Comparison of ENCODE assay signal across 12 cellular contexts in genomic region chr18:54777118-54777791, GRCh38. TPM values are rescaled to one million over a fixed set of nuclear protein-coding genes. Genes with fewer than 3 reads are reported as not detected.
DNase-seq lines count a peak whose midpoint lies in the region; ATAC-seq and TF ChIP-seq lines count a peak whose summit lies in the region.
"Had no signal": no experiment of that assay in that cellular context is flagged by ENCODE, and none has a peak within 500 bp of the region (broad histone marks: within the 10 kb centered on the region; RNA-seq: fewer than 3 reads in every experiment).

No MANE protein-coding gene starts in this region.

- no peaks in the 10 kb centered on the region for H3K9me3 Mint-ChIP-seq in activated CD8-positive, alpha-beta T cell treated with anti-CD3 and anti-CD28 coated beads for 36 hours
- H3K9me3 Mint-ChIP-seq: activated CD4-positive, alpha-beta T cell treated with anti-CD3 and anti-CD28 coated beads, Interleukin-2, amount 10 ng/mL, durations not matched to agents 7 days and 5 days; activated naive CD4-positive, alpha-beta T cell treated with anti-CD3 and anti-CD28 coated beads, Interleukin-2, amount 50 U/mL, for 24 hours had no signal

- H3F3A ChIP-seq in PC-9 (ENCODE audit: insufficient read depth, low read depth) = peaks cover 29% of the 10 kb centered on the region

- RAD21 ChIA-PET in HCT116 (lab: Charles Lee; ENCODE audit: low non-redundant PET in 1 of 2, low total read pairs in 2 of 2, uncharacterized antibody in 2 of 2, unreplicated experiment in 2 of 2) = no interaction called here

- no peaks in the 10 kb centered on the region for H4K20me1 ChIP-seq in HCT116 (ENCODE audit: insufficient read depth)
- H4K20me1 ChIP-seq in PC-9 (ENCODE audit: insufficient read depth) = no peaks in the 10 kb centered on the region

- H3K27me3 ChIP-seq in HCT116 (ENCODE audit: insufficient read depth, low read length) (no peaks in the 10 kb centered on the region), PC-9 (ENCODE audit: insufficient read depth, low read depth) (no peaks in the 10 kb centered on the region)

- H3K36me3 ChIP-seq in HCT116 (ENCODE audit: control insufficient read depth in 1 of 2, insufficient read depth in 2 of 2, low read length in 2 of 2) (no peaks in the 10 kb centered on the region), PC-9 (ENCODE audit: low read depth) (no peaks in the 10 kb centered on the region), mucosa of descending colon (ENCODE audit: low read depth) (no peaks in the 10 kb centered on the region)

- no peak for DNase-seq in HCT116 (ENCODE audit: low read depth, low spot score)
- DNase-seq in PC-9 = no peak
- DNase-seq in mucosa of descending colon = no peak
- no peak for DNase-seq in D341Med (ENCODE audit: low spot score)
- DNase-seq in left ventricle myocardium superior = no peak
- no peak for DNase-seq in NCI-H187 treated with DMSO at 0.1 percent for 48 hours (lab: John Stamatoyannopoulos, UW)
- no peak for DNase-seq in activated CD8-positive, alpha-beta T cell treated with anti-CD3 and anti-CD28 coated beads for 36 hours
- DNase-seq: activated CD4-positive, alpha-beta T cell treated with anti-CD3 and anti-CD28 coated beads, Interleukin-2, amount 10 ng/mL, durations not matched to agents 7 days and 5 days; KBM-7; NCI-H446 had no signal

- intact Hi-C loops in HCT116 (cut with micrococcal nuclease) = loop anchor here (2.0 to 5.0 kb wide), 3 partner anchors 52 to 185 kb away; partner anchors contain the start of gene RAB27B
- intact Hi-C loops in PC-9 (cut with micrococcal nuclease; ENCODE audit: unreplicated experiment) = loop anchor here (2.0 to 5.0 kb wide), 4 partner anchors 98 to 255 kb away; partner anchors contain the start of gene CCDC68
- intact Hi-C loops in mucosa of descending colon (cut with DNase I, micrococcal nuclease) = no loop called here
- intact Hi-C loops in left ventricle myocardium superior (cut with micrococcal nuclease) = no loop called here
- intact Hi-C loops in activated CD8-positive, alpha-beta T cell treated with anti-CD3 and anti-CD28 coated beads for 36 hours (cut with micrococcal nuclease) = no loop called here

- H3K9me2 ChIP-seq in HCT116 (ENCODE audit: insufficient read depth) = no peaks in the 10 kb centered on the region
- H3K9me2 ChIP-seq in PC-9 (ENCODE audit: insufficient read depth) = no peaks in the 10 kb centered on the region

- CTCF ChIA-PET in HCT116 (lab: Charles Lee) (no interaction called here), PC-9 (lab: Charles Lee) (no interaction called here)
- CTCF ChIA-PET in activated CD8-positive, alpha-beta T cell treated with anti-CD3 and anti-CD28 coated beads for 36 hours (lab: Charles Lee) = no interaction called here

- H3K4me1 ChIP-seq in HCT116 (ENCODE audit: control insufficient read depth in 1 of 2, insufficient read depth in 2 of 2, low read length in 2 of 2) = peaks cover 16 to 38% of the 10 kb centered on the region in 2 experiments
- H3K4me1 ChIP-seq in PC-9 (replicated peaks; ENCODE audit: insufficient read depth) = peaks cover 45% of the 10 kb centered on the region
- no peaks in the 10 kb centered on the region for H3K4me1 ChIP-seq in mucosa of descending colon (ENCODE audit: low read depth)

- H3K9me3 ChIP-seq in HCT116 (ENCODE audit: control insufficient read depth in 1 of 2, insufficient read depth in 1 of 2, low read depth in 1 of 2, low read length in 2 of 2) (no peaks in the 10 kb centered on the region), PC-9 (ENCODE audit: insufficient read depth, low read depth) (no peaks in the 10 kb centered on the region; the same call in 1 of the 2 replicates), mucosa of descending colon (no peaks in the 10 kb centered on the region)

- no TSS peak for BruUV-seq in HCT116 (replicated peaks; lab: Mats Ljungman, UMichigan)
- BruUV-seq in PC-9 (replicated peaks; lab: Mats Ljungman, UMichigan) = no TSS peak

- no peak overlapping the region for H3K9ac ChIP-seq in HCT116 (ENCODE audit: low read length)

- POLR2A ChIA-PET in HCT116 (lab: Charles Lee) = no interaction called here
- POLR2A ChIA-PET in PC-9 (lab: Charles Lee; ENCODE audit: unreplicated experiment) = interaction anchor here (0.6 to 0.9 kb wide), 2 partner anchors 324 to 453 kb away, joined by 3 read pairs; no protein-coding TSS in a partner anchor
- POLR2A ChIA-PET in activated CD8-positive, alpha-beta T cell treated with anti-CD3 and anti-CD28 coated beads for 36 hours (lab: Charles Lee) = no interaction called here

- ATAC-seq in GM18508 (IDR thresholded peaks at IDR 0.05; ENCODE audit: insufficient read depth, unreplicated experiment) (peak; percentile 55), HCT116 (no peak), mucosa of descending colon (peak; percentile 79), left ventricle myocardium superior (no peak)
- no peak for ATAC-seq in activated CD8-positive, alpha-beta T cell treated with anti-CD3 and anti-CD28 coated beads for 36 hours

- no peak overlapping the region for H3K4me3 Mint-ChIP-seq in activated CD8-positive, alpha-beta T cell treated with anti-CD3 and anti-CD28 coated beads for 36 hours
- H3K4me3 Mint-ChIP-seq: activated CD4-positive, alpha-beta T cell treated with anti-CD3 and anti-CD28 coated beads, Interleukin-2, amount 10 ng/mL, durations not matched to agents 7 days and 5 days; activated naive CD4-positive, alpha-beta T cell treated with anti-CD3 and anti-CD28 coated beads, Interleukin-2, amount 50 U/mL, for 24 hours had no signal

- H3K27ac ChIP-seq in HCT116 (ENCODE audit: low read depth, low read length) (peak overlapping the region; percentile 69; the same call in 1 of the 2 replicates), PC-9 (peak overlapping the region; percentile 96)

- H3K4me1 Mint-ChIP-seq in activated CD8-positive, alpha-beta T cell treated with anti-CD3 and anti-CD28 coated beads for 36 hours (ENCODE audit: low read depth) = peaks cover 2% of the 10 kb centered on the region
- H3K4me1 Mint-ChIP-seq: activated naive CD4-positive, alpha-beta T cell treated with anti-CD3 and anti-CD28 coated beads, Interleukin-2, amount 50 U/mL, for 24 hours had no signal

- no peak overlapping the region for H3K27ac Mint-ChIP-seq in activated CD8-positive, alpha-beta T cell treated with anti-CD3 and anti-CD28 coated beads for 36 hours
- H3K27ac Mint-ChIP-seq: activated CD4-positive, alpha-beta T cell treated with anti-CD3 and anti-CD28 coated beads, Interleukin-2, amount 10 ng/mL, durations not matched to agents 7 days and 5 days; activated naive CD4-positive, alpha-beta T cell treated with anti-CD3 and anti-CD28 coated beads, Interleukin-2, amount 50 U/mL, for 24 hours had no signal

- H3K4me3 ChIP-seq in HCT116 (replicated peaks in 1 of 2; ENCODE audit: low read depth in 1 of 2, low read length in 2 of 2) (no peak overlapping the region), PC-9 (no peak overlapping the region), mucosa of descending colon (no peak overlapping the region)

- TF ChIP-seq CTCF in HCT116 (IDR thresholded peaks at IDR 0.05 in 2 of 3, conservative IDR thresholded peaks at IDR 0.05 in 1 of 3; ENCODE audit: borderline replicate concordance in 1 of 3, insufficient read depth in 1 of 3, low read depth in 2 of 3, low read length in 2 of 3) (no peak), PC-9 (conservative IDR thresholded peaks at IDR 0.05) (no peak), mucosa of descending colon (IDR thresholded peaks at IDR 0.05) (no peak)
- TF ChIP-seq CTCF in activated CD8-positive, alpha-beta T cell treated with anti-CD3 and anti-CD28 coated beads for 36 hours (IDR thresholded peaks at IDR 0.05) = no peak

- H3K79me2 ChIP-seq in HCT116 (ENCODE audit: insufficient read depth, low read length) (no peaks in the 10 kb centered on the region), PC-9 (ENCODE audit: low read depth) (no peaks in the 10 kb centered on the region)

- peak overlapping the region; percentile 55 for H2AFZ ChIP-seq in HCT116 (ENCODE audit: low read depth, low read length, poor library complexity, severe bottlenecking)
- H2AFZ ChIP-seq in PC-9 = no peak overlapping the region

- no peaks in the 10 kb centered on the region for H3K27me3 Mint-ChIP-seq in activated CD8-positive, alpha-beta T cell treated with anti-CD3 and anti-CD28 coated beads for 36 hours
- H3K27me3 Mint-ChIP-seq: activated CD4-positive, alpha-beta T cell treated with anti-CD3 and anti-CD28 coated beads, Interleukin-2, amount 10 ng/mL, durations not matched to agents 7 days and 5 days; activated naive CD4-positive, alpha-beta T cell treated with anti-CD3 and anti-CD28 coated beads, Interleukin-2, amount 50 U/mL, for 24 hours had no signal

- H3K36me3 Mint-ChIP-seq in activated CD8-positive, alpha-beta T cell treated with anti-CD3 and anti-CD28 coated beads for 36 hours (ENCODE audit: low read depth) = no peaks in the 10 kb centered on the region
- H3K36me3 Mint-ChIP-seq: activated naive CD4-positive, alpha-beta T cell treated with anti-CD3 and anti-CD28 coated beads, Interleukin-2, amount 50 U/mL, for 24 hours had no signal

- TF ChIP-seq POLR2A in HCT116 (IDR thresholded peaks at IDR 0.05; ENCODE audit: borderline replicate concordance, extremely low read depth, insufficient read depth, insufficient read length) = no peak

- no peak for TF ChIP-seq RAD21 in HCT116 (IDR thresholded peaks at IDR 0.05; ENCODE audit: low read depth)

- H3K4me2 ChIP-seq in HCT116 (ENCODE audit: low read length) = peak overlapping the region; percentile 65
- H3K4me2 ChIP-seq in PC-9 = peak overlapping the region; percentile 11; the same call in 1 of the 2 replicates

TF ChIP-seq in HCT116, 20 proteins besides CTCF, POLR2A, EP300 and RAD21 (continues in another document):
- TF ChIP-seq EZH2phosphoT487 (IDR thresholded peaks at IDR 0.05; ENCODE audit: borderline replicate concordance) = no peak
- no peak for TF ChIP-seq JUND (IDR thresholded peaks at IDR 0.05)
- no peak for TF ChIP-seq TCF7L2 (IDR thresholded peaks at IDR 0.05; ENCODE audit: borderline replicate concordance, extremely low read depth, insufficient read depth, insufficient read length)
- TF ChIP-seq CBX3 (IDR thresholded peaks at IDR 0.05; ENCODE audit: low read depth) = no peak
- TF ChIP-seq, protein P1, sequence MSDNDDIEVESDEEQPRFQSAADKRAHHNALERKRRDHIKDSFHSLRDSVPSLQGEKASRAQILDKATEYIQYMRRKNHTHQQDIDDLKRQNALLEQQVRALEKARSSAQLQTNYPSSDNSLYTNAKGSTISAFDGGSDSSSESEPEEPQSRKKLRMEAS (IDR thresholded peaks at IDR 0.05) = no peak
- TF ChIP-seq ZFX (IDR thresholded peaks at IDR 0.05) = no peak
- no peak for TF ChIP-seq YY1 (IDR thresholded peaks at IDR 0.05; ENCODE audit: extremely low read depth, insufficient replicate concordance, low read depth, low read length)
- TF ChIP-seq EGR1 (IDR thresholded peaks at IDR 0.05; ENCODE audit: low read depth) = no peak
- no peak for TF ChIP-seq SIN3A (IDR thresholded peaks at IDR 0.05; ENCODE audit: low read depth)

RNA-seq across cellular contexts. Expression of gene RAB27B, which starts 51.0 kb away (rescaled TPM):
- total RNA-seq in HCT116 (2021; ENCODE audit: unreplicated experiment) (2.2 TPM), PC-9 (2021) (9.9 and 12.7 TPM in 2 replicates), mucosa of descending colon (10 to 100 TPM in 2 of 3 donors, 1 to 10 TPM in 1; 3.3 to 14.9 (median 10.6) TPM), left ventricle myocardium superior (0.10 TPM)
- 0.87 and 0.96 TPM in 2 replicates for polyA plus RNA-seq in HCT116 (2012)
- not detected for total RNA-seq in activated CD8-positive, alpha-beta T cell treated with anti-CD3 and anti-CD28 coated beads for 36 hours

Comparison
In these comparisons a context has a peak if more than half of its experiments do, and no peak if none do; other contexts are left out.
1. ATAC-seq: peak in GM18508 (single experiment) and mucosa of descending colon (single experiment); none in HCT116 (single experiment), left ventricle myocardium superior (single experiment) and activated CD8-positive, alpha-beta T cell treated with anti-CD3 and anti-CD28 coated beads for 36 hours (single experiment).
2. intact Hi-C loops: an anchor here in HCT116 (2.0 to 5.0 kb wide) and PC-9 (2.0 to 5.0 kb wide); none called in mucosa of descending colon, left ventricle myocardium superior and activated CD8-positive, alpha-beta T cell treated with anti-CD3 and anti-CD28 coated beads for 36 hours.